ENCODE assay signal across 36 cellular contexts in the genomic region with DNA sequence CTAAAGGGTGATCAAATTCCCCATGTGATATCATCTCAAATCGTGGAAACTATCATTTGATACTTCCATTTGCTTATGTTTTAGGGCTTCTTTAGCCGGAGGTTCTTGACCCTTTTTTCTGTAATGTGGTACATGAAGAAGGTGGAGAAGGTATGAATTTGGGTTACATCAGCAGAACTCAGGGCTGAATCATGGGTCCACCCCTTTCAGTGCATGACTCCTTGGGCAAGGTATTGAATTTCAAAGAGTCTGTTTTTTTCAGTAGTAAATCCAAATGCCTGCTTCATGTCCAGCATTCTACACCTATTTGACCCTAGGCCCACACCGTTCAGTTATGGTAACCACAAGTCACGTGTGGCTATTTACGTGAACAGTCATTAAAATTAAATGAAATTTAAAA. TPM values are rescaled to one million over a fixed set of nuclear protein-coding genes. Genes with fewer than 3 reads are reported as not detected.
DNase-seq lines count a peak whose midpoint lies in the region; ATAC-seq, FAIRE-seq and TF ChIP-seq lines count a peak whose summit lies in the region.
"Had no signal": no experiment of that assay in that cellular context is flagged by ENCODE, and none has a peak within 500 bp of the region (broad histone marks: within the 10 kb centered on the region; RNA-seq: fewer than 3 reads in every experiment).

No MANE protein-coding gene starts in this region.

- H3K36me3 Mint-ChIP-seq in astrocyte (ENCODE audit: low read depth, unreplicated experiment) (no peaks in the 10 kb centered on the region), neural progenitor cell (no peaks in the 10 kb centered on the region)
- H3K36me3 Mint-ChIP-seq: activated naive CD8-positive, alpha-beta T cell; CD8-positive, alpha-beta T cell; naive thymus-derived CD4-positive, alpha-beta T cell had no signal

- H3K4me2 ChIP-seq in astrocyte (ENCODE audit: low read length) (no peak overlapping the region), neural progenitor cell (no peak overlapping the region)

- H3K27ac Mint-ChIP-seq in astrocyte (ENCODE audit: unreplicated experiment) (no peak overlapping the region), neural progenitor cell (no peak overlapping the region)
- H3K27ac Mint-ChIP-seq: activated CD4-positive, alpha-beta T cell treated with anti-CD3 and anti-CD28 coated beads, Interleukin-2, amount 10 ng/mL, durations not matched to agents 24 days and 14 days; activated naive CD8-positive, alpha-beta T cell; CD8-positive, alpha-beta T cell; effector memory CD8-positive, alpha-beta T cell; H9; naive thymus-derived CD4-positive, alpha-beta T cell; T-helper 2 cell treated with Interferon-gamma antibody and Interleukin-4, amounts not matched to agents 5 μg/mL and 100 μg/mL, for 36 hours had no signal

- ATAC-seq in foreskin keratinocyte (peak; percentile 72), HG03045 (IDR thresholded peaks at IDR 0.05; ENCODE audit: unreplicated experiment) (no peak), GM21526 (IDR thresholded peaks at IDR 0.05; ENCODE audit: low FRiP score, unreplicated experiment) (no peak)
- ATAC-seq: CD8-positive, alpha-beta T cell; effector memory CD8-positive, alpha-beta T cell; gastrocnemius medialis; naive thymus-derived CD4-positive, alpha-beta T cell had no signal

- no peaks in the 10 kb centered on the region for H3K9me3 Mint-ChIP-seq in astrocyte (ENCODE audit: unreplicated experiment)
- H3K9me3 Mint-ChIP-seq in neural progenitor cell, result no peaks in the 10 kb centered on the region
- H3K9me3 Mint-ChIP-seq: CD8-positive, alpha-beta T cell; effector memory CD8-positive, alpha-beta T cell; T-helper 2 cell treated with Interferon-gamma antibody and Interleukin-4, amounts not matched to agents 5 μg/mL and 100 μg/mL, for 36 hours had no signal

- H3K79me2 ChIP-seq in astrocyte (ENCODE audit: insufficient read depth, low read length), result no peaks in the 10 kb centered on the region
- H3K79me2 ChIP-seq in neural progenitor cell (ENCODE audit: low read depth), result no peaks in the 10 kb centered on the region

- TF ChIP-seq CTCF in astrocyte (IDR thresholded peaks at IDR 0.05; ENCODE audit: insufficient read depth, low read depth, low read length) (no peak), foreskin keratinocyte (conservative IDR thresholded peaks at IDR 0.05) (no peak), neural progenitor cell (IDR thresholded peaks at IDR 0.05) (no peak)

- H3K4me1 Mint-ChIP-seq in astrocyte (ENCODE audit: low read depth, unreplicated experiment), result peaks cover 7% of the 10 kb centered on the region
- peaks cover 32% of the 10 kb centered on the region for H3K4me1 Mint-ChIP-seq in neural progenitor cell
- H3K4me1 Mint-ChIP-seq: activated CD4-positive, alpha-beta T cell treated with anti-CD3 and anti-CD28 coated beads, Interleukin-2, amount 10 ng/mL, durations not matched to agents 24 days and 14 days; naive thymus-derived CD4-positive, alpha-beta T cell had no signal

- H4K20me1 ChIP-seq in astrocyte (ENCODE audit: insufficient read depth, low read length) (no peaks in the 10 kb centered on the region), neural progenitor cell (ENCODE audit: low read depth) (no peaks in the 10 kb centered on the region)

- H3K27me3 ChIP-seq in astrocyte (ENCODE audit: insufficient read depth, low read length) (no peaks in the 10 kb centered on the region), foreskin keratinocyte (no peaks in the 10 kb centered on the region), neural progenitor cell (no peaks in the 10 kb centered on the region)
- H3K27me3 ChIP-seq: esophagus muscularis mucosa, gastrocnemius medialis, MG63, sigmoid colon, tibial artery had no signal

- H3K4me1 ChIP-seq in astrocyte (ENCODE audit: insufficient read depth, low read length) (no peaks in the 10 kb centered on the region), foreskin keratinocyte (peaks cover 12% of the 10 kb centered on the region), neural progenitor cell (peaks cover 11% of the 10 kb centered on the region)
- H3K4me1 ChIP-seq: esophagus muscularis mucosa, gastrocnemius medialis, lower lobe of right lung, psoas muscle, sigmoid colon, tibial artery had no signal

- H3K4me3 ChIP-seq in astrocyte (ENCODE audit: insufficient read depth, low read depth, low read length) (no peak overlapping the region), neural progenitor cell (no peak overlapping the region)
- H3K4me3 ChIP-seq: esophagus muscularis mucosa, gastrocnemius medialis, lower lobe of right lung, MG63, psoas muscle, sigmoid colon, tibial artery had no signal

- H3F3A ChIP-seq in neural progenitor cell (ENCODE audit: low read depth), result no peaks in the 10 kb centered on the region

- H3K36me3 ChIP-seq in astrocyte (ENCODE audit: insufficient read depth, low read length), result no peaks in the 10 kb centered on the region
- H3K36me3 ChIP-seq in neural progenitor cell, result no peaks in the 10 kb centered on the region
- H3K36me3 ChIP-seq: esophagus muscularis mucosa, gastrocnemius medialis, lower lobe of right lung, MG63, sigmoid colon, tibial artery had no signal

- H3K27me3 Mint-ChIP-seq in astrocyte (ENCODE audit: low read depth, unreplicated experiment) (no peaks in the 10 kb centered on the region), neural progenitor cell (ENCODE audit: insufficient read depth, low read depth) (peaks cover 7% of the 10 kb centered on the region)

- no peak for FAIRE-seq in astrocyte (lab: Jason Lieb, UNC)
- FAIRE-seq: A204.1, GM18507 had no signal

- H2AFZ ChIP-seq in astrocyte (ENCODE audit: low read depth, low read length) (no peak overlapping the region), neural progenitor cell (replicated peaks) (no peak overlapping the region)

- H3K4me3 Mint-ChIP-seq in astrocyte (ENCODE audit: unreplicated experiment) (no peak overlapping the region), neural progenitor cell (no peak overlapping the region)
- H3K4me3 Mint-ChIP-seq: activated CD4-positive, alpha-beta T cell treated with anti-CD3 and anti-CD28 coated beads, Interleukin-2, amount 10 ng/mL, durations not matched to agents 24 days and 14 days; activated naive CD8-positive, alpha-beta T cell; CD8-positive, alpha-beta T cell; effector memory CD8-positive, alpha-beta T cell; H9; naive thymus-derived CD4-positive, alpha-beta T cell; T-helper 2 cell treated with Interferon-gamma antibody and Interleukin-4, amounts not matched to agents 5 μg/mL and 100 μg/mL, for 36 hours had no signal

- H3K9me3 ChIP-seq in astrocyte (ENCODE audit: insufficient read depth, low read depth, low read length), result peaks cover 3% of the 10 kb centered on the region
- H3K9me3 ChIP-seq in neural progenitor cell (ENCODE audit: low read depth), result no peaks in the 10 kb centered on the region
- H3K9me3 ChIP-seq: esophagus muscularis mucosa, gastrocnemius medialis, lower lobe of right lung, MG63, sigmoid colon, tibial artery had no signal

- H3K9ac ChIP-seq in astrocyte (ENCODE audit: low read length) (no peak overlapping the region), neural progenitor cell (no peak overlapping the region)

- DNase-seq in EL, result peak; percentile 12
- peak; percentile 75 for DNase-seq in M059J (ENCODE audit: low read depth)
- DNase-seq in astrocyte (ENCODE audit: low read depth), result peak; percentile 45
- peak; percentile 18 to 52 for DNase-seq in foreskin keratinocyte
- no peak for DNase-seq in NCI-H446 (lab: John Stamatoyannopoulos, UW)
- DNase-seq in neural progenitor cell (ENCODE audit: low spot score), result no peak
- DNase-seq: activated CD4-positive, alpha-beta T cell treated with anti-CD3 and anti-CD28 coated beads, Interleukin-2, amount 10 ng/mL, durations not matched to agents 24 days and 14 days; activated CD8-positive, alpha-beta memory T cell treated with anti-CD3 and anti-CD28 coated beads for 24 hours; activated effector memory CD4-positive, alpha-beta T cell treated with Interleukin-2 at 50 U/mL for 16 hours; activated T-cell treated with anti-CD3 and anti-CD28 coated beads for 4 hours; anterior cingulate cortex; caudate nucleus; CD8-positive, alpha-beta T cell; cortex of kidney; effector memory CD8-positive, alpha-beta T cell; gastrocnemius medialis; H9; lower lobe of right lung; MG63; naive thymus-derived CD4-positive, alpha-beta T cell; NCI-H2029; NCI-H526; NK-92 treated with Interleukin-12 subunit alpha and Interleukin-12 subunit beta, amount 100 ng/mL, for 24 hours; psoas muscle; Right ventricle myocardium superior; sigmoid colon; stimulated activated CD4-positive, alpha-beta T cell treated with anti-CD3 and anti-CD28 coated beads, Interleukin-4, amount 100 ng/mL, for 24 hours; tibial artery had no signal

- H3K27ac ChIP-seq in astrocyte (ENCODE audit: low read depth, low read length) (no peak overlapping the region), foreskin keratinocyte (no peak overlapping the region), neural progenitor cell (no peak overlapping the region)
- H3K27ac ChIP-seq: esophagus muscularis mucosa, gastrocnemius medialis, lower lobe of right lung, psoas muscle, sigmoid colon, tibial artery, VCaP had no signal

RNA-seq across cellular contexts. Expression of gene QKI, which starts 30.6 kb away (rescaled TPM):
- total RNA-seq in M059J (2014; rRNA removed; shearing (Covaris generic)), result 106 and 142 TPM in 2 replicates
- total RNA-seq in astrocyte, result 202 and 204 TPM in 2 replicates
- 86.6 and 89.8 TPM in 2 replicates for total RNA-seq in foreskin keratinocyte
- polyA plus RNA-seq in foreskin keratinocyte, result 9.4 and 10.3 TPM in 2 replicates
- 212 and 216 TPM in 2 replicates for total RNA-seq in neural progenitor cell (ENCODE audit: low replicate concordance)

Comparison
In these comparisons a context has a peak if more than half of its experiments do, and no peak if none do; other contexts are left out.
1. DNase-seq: peak in EL (single experiment), M059J (single experiment), astrocyte (single experiment) and foreskin keratinocyte (2 of 2); none in NCI-H446 (0 of 2) and neural progenitor cell (single experiment).